ENCODE assay signal across 17 cellular contexts in the genomic region with DNA sequence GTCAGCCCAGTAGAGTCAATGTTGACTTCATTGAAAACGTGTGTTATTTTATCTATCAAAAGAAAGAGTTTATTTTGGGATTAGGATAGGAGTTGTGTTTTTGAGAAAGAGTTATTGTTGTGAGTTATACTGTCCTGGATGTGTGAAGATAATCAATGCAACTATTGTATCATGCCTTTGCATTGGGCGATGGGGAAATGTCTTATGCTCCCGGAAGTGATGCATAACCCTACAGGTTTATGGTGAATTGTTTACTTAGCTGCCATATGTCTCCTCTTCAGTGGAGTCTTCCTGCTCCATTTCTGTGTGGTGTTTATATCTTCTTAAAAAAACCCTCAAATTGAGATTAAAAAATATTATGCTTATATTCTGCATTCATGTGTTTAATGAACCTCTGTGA. TPM values are rescaled to one million over a fixed set of nuclear protein-coding genes. Genes with fewer than 3 reads are reported as not detected.
"Had no signal": no experiment of that assay in that cellular context is flagged by ENCODE, and none has a peak within 500 bp of the region (broad histone marks: within the 10 kb centered on the region; RNA-seq: fewer than 3 reads in every experiment).

No MANE protein-coding gene starts in this region.

- H3K36me3 ChIP-seq: adrenal gland, prostate gland had no signal

- H3K4me3 ChIP-seq: adrenal gland, body of pancreas, lung, prostate gland, testis had no signal

- H3K27ac Mint-ChIP-seq: activated CD4-positive, alpha-beta T cell treated with anti-CD3 and anti-CD28 coated beads, Interleukin-2, amount 10 ng/mL, durations not matched to agents 24 days and 14 days; activated naive CD4-positive, alpha-beta T cell treated with anti-CD3 and anti-CD28 coated beads, Interleukin-2, amount 10 ng/mL, durations not matched to agents 7 days and 5 days; activated T-helper 2 cell treated with anti-CD3 and anti-CD28 coated beads, Interferon-gamma antibody, Interleukin-2, Interleukin-4, amounts not matched to agents 10 μg/mL and 5 μg/mL and 100 μg/mL, durations not matched to agents 14 hours and 24 hours and 36 hours; naive thymus-derived CD8-positive, alpha-beta T cell; stimulated activated naive CD8-positive, alpha-beta T cell treated with anti-CD3 and anti-CD28 coated beads, Interleukin-15, amount 100 ng/mL, for 72 hours; WTC11 had no signal

- H3K4me3 Mint-ChIP-seq: activated CD4-positive, alpha-beta T cell treated with anti-CD3 and anti-CD28 coated beads, Interleukin-2, amount 10 ng/mL, durations not matched to agents 24 days and 14 days; activated naive CD4-positive, alpha-beta T cell treated with anti-CD3 and anti-CD28 coated beads, Interleukin-2, amount 10 ng/mL, durations not matched to agents 7 days and 5 days; naive thymus-derived CD8-positive, alpha-beta T cell; stimulated activated naive CD8-positive, alpha-beta T cell treated with anti-CD3 and anti-CD28 coated beads, Interleukin-15, amount 100 ng/mL, for 72 hours; WTC11 had no signal

- H3K9me3 Mint-ChIP-seq: activated CD4-positive, alpha-beta T cell treated with anti-CD3 and anti-CD28 coated beads, Interleukin-2, amount 10 ng/mL, durations not matched to agents 24 days and 14 days; activated naive CD4-positive, alpha-beta T cell treated with anti-CD3 and anti-CD28 coated beads, Interleukin-2, amount 10 ng/mL, durations not matched to agents 7 days and 5 days; activated T-helper 2 cell treated with anti-CD3 and anti-CD28 coated beads, Interferon-gamma antibody, Interleukin-2, Interleukin-4, amounts not matched to agents 10 μg/mL and 5 μg/mL and 100 μg/mL, durations not matched to agents 14 hours and 24 hours and 36 hours; naive thymus-derived CD8-positive, alpha-beta T cell; stimulated activated naive CD8-positive, alpha-beta T cell treated with anti-CD3 and anti-CD28 coated beads, Interleukin-15, amount 100 ng/mL, for 72 hours; WTC11 had no signal

- H3K4me1 ChIP-seq: prostate gland, testis had no signal

- H3K9me3 ChIP-seq: adrenal gland, body of pancreas, prostate gland, testis had no signal

- H3K36me3 Mint-ChIP-seq: activated naive CD4-positive, alpha-beta T cell treated with anti-CD3 and anti-CD28 coated beads, Interleukin-2, amount 10 ng/mL, durations not matched to agents 7 days and 5 days; naive thymus-derived CD8-positive, alpha-beta T cell; WTC11 had no signal

- ATAC-seq: body of pancreas; naive thymus-derived CD8-positive, alpha-beta T cell; stimulated activated naive CD8-positive, alpha-beta T cell treated with anti-CD3 and anti-CD28 coated beads, Interleukin-15, amount 100 ng/mL, for 72 hours; WTC11 had no signal

- DNase-seq: activated CD4-positive, alpha-beta T cell treated with anti-CD3 and anti-CD28 coated beads, Interleukin-2, amount 10 ng/mL, durations not matched to agents 24 days and 14 days; activated CD8-positive, alpha-beta memory T cell treated with anti-CD3 and anti-CD28 coated beads for 24 hours; activated naive CD4-positive, alpha-beta T cell treated with anti-CD3 and anti-CD28 coated beads, Interleukin-2, amount 10 ng/mL, durations not matched to agents 7 days and 5 days; adrenal gland; body of pancreas; cerebellar nuclear complex; foreskin melanocyte; midbrain; naive thymus-derived CD8-positive, alpha-beta T cell; stimulated activated CD4-positive, alpha-beta T cell treated with anti-CD3 and anti-CD28 coated beads, Interleukin-4, amount 100 ng/mL, for 4 hours; stimulated activated naive CD8-positive, alpha-beta T cell treated with anti-CD3 and anti-CD28 coated beads, Interleukin-15, amount 100 ng/mL, for 72 hours; testis had no signal

- H3K4me1 Mint-ChIP-seq: activated CD4-positive, alpha-beta T cell treated with anti-CD3 and anti-CD28 coated beads, Interleukin-2, amount 10 ng/mL, durations not matched to agents 24 days and 14 days; activated naive CD4-positive, alpha-beta T cell treated with anti-CD3 and anti-CD28 coated beads, Interleukin-2, amount 10 ng/mL, durations not matched to agents 7 days and 5 days had no signal

- H3K27me3 ChIP-seq: testis had no signal

RNA-seq across cellular contexts. Expression of a gene that starts 6.4 kb away (rescaled TPM):
- total RNA-seq: activated CD4-positive, alpha-beta T cell treated with anti-CD3 and anti-CD28 coated beads, Interleukin-2, amount 10 ng/mL, durations not matched to agents 24 days and 14 days; naive thymus-derived CD8-positive, alpha-beta T cell; T-helper 1 cell treated with Interleukin-12 subunit alpha and Interleukin-12 subunit beta and Interleukin-4 antibody, amounts not matched to agents 30 ng/mL and 1 ng/mL, for 36 hours had no signal
- polyA plus RNA-seq: naive thymus-derived CD8-positive, alpha-beta T cell had no signal
